7 cellular contexts compared by ENCODE assay signal in genomic region chr1:1402901-1403392, GRCh38. TPM values are rescaled to one million over a fixed set of nuclear protein-coding genes. Genes with fewer than 3 reads are reported as not detected.
DNase-seq lines count a peak whose midpoint lies in the region; ATAC-seq, FAIRE-seq and TF ChIP-seq lines count a peak whose summit lies in the region.
"Not testable (repeated sequence)": the region's sequence is repeated elsewhere in the genome, so short reads cannot be mapped to it uniquely, and the experiment has no call there.

No MANE protein-coding gene starts in this region.

- H3K56ac ChIP-seq in H1 (replicated peaks; ENCODE audit: insufficient read length, low read depth, low read length), result not testable (repeated sequence)

- H3K9ac ChIP-seq in astrocyte (ENCODE audit: low read length); H1 (replicated peaks in 1 of 4; ENCODE audit: extremely low read depth in 1 of 4, low read depth in 3 of 4, low read length in 3 of 4): not testable (repeated sequence)

- POLR2A ChIA-PET in H1 (lab: Charles Lee; ENCODE audit: partially characterized antibody), result interaction anchor here (0.6 to 27.7 kb wide), 11 partner anchors 8 to 149 kb away, joined by 3 to 719 read pairs (median 4); partner anchors contain the start of genes ANKRD65, AURKAIP1, CCNL2 and VWA1
- POLR2A ChIA-PET in naive thymus-derived CD4-positive, alpha-beta T cell (lab: Charles Lee), result interaction anchor here (0.6 to 0.8 kb wide), 3 partner anchors 19 to 335 kb away, joined by 3 read pairs; no protein-coding TSS in a partner anchor

- not testable (repeated sequence) for H2BK5ac ChIP-seq in H1 (ENCODE audit: low read depth, low read length)

- peaks cover 57% of the 10 kb centered on the region for H3K36me3 Mint-ChIP-seq in HFFc6 (ENCODE audit: low read depth)
- H3K36me3 Mint-ChIP-seq in activated CD4-positive, alpha-beta T cell treated with anti-CD3 and anti-CD28 coated beads, Interleukin-2, amount 10 ng/mL, durations not matched to agents 24 days and 14 days (ENCODE audit: low read depth), result peaks cover 74% of the 10 kb centered on the region
- peaks cover 93% of the 10 kb centered on the region for H3K36me3 Mint-ChIP-seq in activated T-helper 17 cell treated with anti-CD3 and anti-CD28 coated beads, Interleukin-2, amount 50 U/mL, for 72 hours (ENCODE audit: low read depth)
- peaks cover 19% of the 10 kb centered on the region for H3K36me3 Mint-ChIP-seq in astrocyte (ENCODE audit: low read depth, unreplicated experiment)
- H3K36me3 Mint-ChIP-seq in naive thymus-derived CD4-positive, alpha-beta T cell, result peaks cover 0 to 36% (median 11%) of the 10 kb centered on the region in 5 donors
- peaks cover 95% of the 10 kb centered on the region for H3K36me3 Mint-ChIP-seq in stimulated activated effector memory CD8-positive, alpha-beta T cell treated with anti-CD3 and anti-CD28 coated beads, Interleukin-12 subunit alpha, Interleukin-12 subunit beta, amount 100 ng/mL, for 72 hours

- H3K23ac ChIP-seq in H1 (ENCODE audit: insufficient read length), result not testable (repeated sequence)

- TF ChIP-seq RAD21 in H1 (IDR thresholded peaks at IDR 0.05 in 1 of 2, conservative IDR thresholded peaks at IDR 0.05 in 1 of 2; ENCODE audit: low read depth in 2 of 2, low read length in 2 of 2), result not testable (repeated sequence)

- CTCF ChIA-PET in H1 (lab: Charles Lee; ENCODE audit: partially characterized antibody), result interaction anchor here (0.8 to 3.6 kb wide), 22 partner anchors 8 to 148 kb away, joined by 3 to 32 read pairs (median 6); partner anchors contain the start of gene AURKAIP1
- CTCF ChIA-PET in naive thymus-derived CD4-positive, alpha-beta T cell (lab: Charles Lee), result interaction anchor here (0.7 kb wide), 1 partner anchor 39 kb away, joined by 3 read pairs; no protein-coding TSS in a partner anchor

- H3K27me3 Mint-ChIP-seq in HFFc6 (ENCODE audit: insufficient read depth), result peaks cover 16% of the 10 kb centered on the region
- H3K27me3 Mint-ChIP-seq in activated CD4-positive, alpha-beta T cell treated with anti-CD3 and anti-CD28 coated beads, Interleukin-2, amount 10 ng/mL, durations not matched to agents 24 days and 14 days; activated T-helper 17 cell treated with anti-CD3 and anti-CD28 coated beads, Interleukin-2, amount 50 U/mL, for 72 hours; astrocyte (ENCODE audit: low read depth, unreplicated experiment); naive thymus-derived CD4-positive, alpha-beta T cell: not testable (repeated sequence)

- not testable (repeated sequence) for H4K91ac ChIP-seq in H1 (replicated peaks; ENCODE audit: insufficient read length, low read length)

- peaks cover 21% of the 10 kb centered on the region for H3K23me2 ChIP-seq in H1 (ENCODE audit: low read depth, low read length)

- not testable (repeated sequence) for TF ChIP-seq CTCF in HFFc6 (IDR thresholded peaks at IDR 0.05); astrocyte (IDR thresholded peaks at IDR 0.05; ENCODE audit: insufficient read depth, low read depth, low read length); H1 (IDR thresholded peaks at IDR 0.05; ENCODE audit: control extremely low read depth in 1 of 3, insufficient read depth in 1 of 3, low read depth in 1 of 3, low read length in 3 of 3)

- H2BK12ac ChIP-seq in H1 (ENCODE audit: low read depth, low read length), result not testable (repeated sequence)

- H3K4me2 ChIP-seq in astrocyte (ENCODE audit: low read length); H1 (ENCODE audit: insufficient read depth in 1 of 2, low read depth in 2 of 2, low read length in 2 of 2): not testable (repeated sequence)

- not testable (repeated sequence) for H3K9me3 ChIP-seq in astrocyte (ENCODE audit: insufficient read depth, low read depth, low read length); H1 (ENCODE audit: insufficient read depth in 2 of 2, low read depth in 1 of 2, low read length in 1 of 2); naive thymus-derived CD4-positive, alpha-beta T cell (ENCODE audit: control insufficient read depth in 2 of 3, low read length in 3 of 3)

- H2BK20ac ChIP-seq in H1 (ENCODE audit: low read length), result not testable (repeated sequence)

- not testable (repeated sequence) for TF ChIP-seq POLR2A in H1 (IDR thresholded peaks at IDR 0.05; ENCODE audit: control extremely low read depth in 1 of 2, low read depth in 2 of 2, low read length in 2 of 2)

- H2AK5ac ChIP-seq in H1 (ENCODE audit: low read depth, low read length), result not testable (repeated sequence)

- not testable (repeated sequence) for H3K4ac ChIP-seq in H1 (replicated peaks; ENCODE audit: insufficient read length, low read depth, low read length)

- not testable (repeated sequence) for H2BK120ac ChIP-seq in H1 (replicated peaks; ENCODE audit: low read depth, low read length)

- intact Hi-C loops in activated CD4-positive, alpha-beta T cell treated with anti-CD3 and anti-CD28 coated beads, Interleukin-2, amount 10 ng/mL, durations not matched to agents 24 days and 14 days (cut with micrococcal nuclease), result not testable (repeated sequence)
- intact Hi-C loops in naive thymus-derived CD4-positive, alpha-beta T cell (cut with micrococcal nuclease), result loop anchor here in 1 of 2 donors (10.0 kb wide), 1 partner anchor 212 kb away; the partner anchor contains the start of gene MIB2

- TF ChIP-seq EP300 in H1 (IDR thresholded peaks at IDR 0.05; ENCODE audit: borderline replicate concordance in 1 of 2, low read depth in 2 of 2, low read length in 2 of 2), result not testable (repeated sequence)

- H3K4me1 Mint-ChIP-seq in HFFc6 (ENCODE audit: low read depth) (peaks cover 46% of the 10 kb centered on the region), astrocyte (ENCODE audit: low read depth, unreplicated experiment) (peaks cover 33% of the 10 kb centered on the region)
- H3K4me1 Mint-ChIP-seq in activated CD4-positive, alpha-beta T cell treated with anti-CD3 and anti-CD28 coated beads, Interleukin-2, amount 10 ng/mL, durations not matched to agents 24 days and 14 days, result peaks cover 37% of the 10 kb centered on the region
- not testable (repeated sequence) for H3K4me1 Mint-ChIP-seq in activated T-helper 17 cell treated with anti-CD3 and anti-CD28 coated beads, Interleukin-2, amount 50 U/mL, for 72 hours
- peaks cover 9 to 61% (median 40%) of the 10 kb centered on the region in 7 donors for H3K4me1 Mint-ChIP-seq in naive thymus-derived CD4-positive, alpha-beta T cell
- peaks cover 56% of the 10 kb centered on the region for H3K4me1 Mint-ChIP-seq in stimulated activated effector memory CD8-positive, alpha-beta T cell treated with anti-CD3 and anti-CD28 coated beads, Interleukin-12 subunit alpha, Interleukin-12 subunit beta, amount 100 ng/mL, for 72 hours

- H3K4me1 ChIP-seq in astrocyte (ENCODE audit: insufficient read depth, low read length), result peaks cover 33% of the 10 kb centered on the region
- H3K4me1 ChIP-seq in H1 (replicated peaks in 1 of 4; ENCODE audit: control insufficient read depth in 3 of 4, insufficient read depth in 4 of 4, low read length in 3 of 4), result peaks cover 0 to 21% (median 13%) of the 10 kb centered on the region in 4 experiments; a peak in 6 of 7 replicates
- H3K4me1 ChIP-seq in naive thymus-derived CD4-positive, alpha-beta T cell (ENCODE audit: control insufficient read depth in 2 of 2, insufficient read depth in 2 of 2, low read length in 2 of 2), result peaks cover 28 to 29% of the 10 kb centered on the region in 2 donors

- H3K18ac ChIP-seq in H1 (ENCODE audit: extremely low read depth, low read length), result not testable (repeated sequence)

- H4K20me1 ChIP-seq in astrocyte (ENCODE audit: insufficient read depth, low read length) (peaks cover 31% of the 10 kb centered on the region), H1 (replicated peaks in 1 of 2; ENCODE audit: control insufficient read depth in 1 of 2, insufficient read depth in 2 of 2, low read length in 2 of 2) (peaks cover 11 to 26% of the 10 kb centered on the region in 2 experiments)

- not testable (repeated sequence) for FAIRE-seq in astrocyte (lab: Jason Lieb, UNC); H1 (lab: Jason Lieb, UNC)

- H4K8ac ChIP-seq in H1 (ENCODE audit: extremely low read depth, insufficient read depth, low read length), result not testable (repeated sequence)

- H3K4me3 ChIP-seq in astrocyte (ENCODE audit: insufficient read depth, low read depth, low read length); H1 (ENCODE audit: extremely low read depth in 1 of 4, insufficient read depth in 2 of 4, low read depth in 3 of 4, low read length in 4 of 4); naive thymus-derived CD4-positive, alpha-beta T cell (ENCODE audit: low read length): not testable (repeated sequence)

- H3K27ac Mint-ChIP-seq in HFFc6, result peak overlapping the region; percentile 14; the same call in 1 of the 2 replicates
- H3K27ac Mint-ChIP-seq in activated CD4-positive, alpha-beta T cell treated with anti-CD3 and anti-CD28 coated beads, Interleukin-2, amount 10 ng/mL, durations not matched to agents 24 days and 14 days, result peak overlapping the region; percentile 7
- H3K27ac Mint-ChIP-seq in activated T-helper 17 cell treated with anti-CD3 and anti-CD28 coated beads, Interleukin-2, amount 50 U/mL, for 72 hours, result peak overlapping the region; percentile 62
- H3K27ac Mint-ChIP-seq in astrocyte (ENCODE audit: unreplicated experiment), result peak overlapping the region; percentile 74
- H3K27ac Mint-ChIP-seq in naive thymus-derived CD4-positive, alpha-beta T cell, result peak overlapping the region in 5 of 9 donors; percentile 1 to 77 (median 39)
- H3K27ac Mint-ChIP-seq in stimulated activated effector memory CD8-positive, alpha-beta T cell treated with anti-CD3 and anti-CD28 coated beads, Interleukin-12 subunit alpha, Interleukin-12 subunit beta, amount 100 ng/mL, for 72 hours, result peak overlapping the region; percentile 23

- peaks cover 20% of the 10 kb centered on the region for H3K79me1 ChIP-seq in H1 (ENCODE audit: low read depth, low read length)

- WGBS in H1 (ENCODE audit: extremely low coverage in 1 of 2, insufficient coverage in 1 of 2, insufficient read length in 1 of 2, insufficient replicate concordance in 2 of 2, low coverage in 1 of 2, low lambda C conversion rate in 2 of 2, missing lambda C conversion rate in 1 of 2), 2 experiments, result 93% methylated on average over 9 of the region's 9 CpGs; no CpG with 5 or more reads in 1 of the 2 experiments

- H3K27me3 ChIP-seq in astrocyte (ENCODE audit: insufficient read depth, low read length); H1 (replicated peaks in 1 of 4; ENCODE audit: control insufficient read depth in 3 of 4, extremely low read depth in 1 of 4, insufficient read depth in 3 of 4, low read length in 3 of 4); naive thymus-derived CD4-positive, alpha-beta T cell (ENCODE audit: control insufficient read depth in 2 of 2, insufficient read depth in 2 of 2, low read length in 2 of 2): not testable (repeated sequence)

- H3K36me3 ChIP-seq in astrocyte (ENCODE audit: insufficient read depth, low read length) (peaks cover 22% of the 10 kb centered on the region), H1 (ENCODE audit: control insufficient read depth in 2 of 4, insufficient read depth in 4 of 4, low read length in 3 of 4) (peaks cover 21 to 54% (median 35%) of the 10 kb centered on the region in 4 experiments)
- peaks cover 7 to 56% (median 12%) of the 10 kb centered on the region in 3 experiments for H3K36me3 ChIP-seq in naive thymus-derived CD4-positive, alpha-beta T cell (ENCODE audit: control insufficient read depth in 2 of 3, insufficient read depth in 3 of 3, low read length in 3 of 3)

- H3K14ac ChIP-seq in H1 (ENCODE audit: insufficient read length), result not testable (repeated sequence)

- not testable (repeated sequence) for H2AFZ ChIP-seq in astrocyte (ENCODE audit: low read depth, low read length); H1 (ENCODE audit: low read length)

- peaks cover 87% of the 10 kb centered on the region for H3K79me2 ChIP-seq in astrocyte (ENCODE audit: insufficient read depth, low read length)
- H3K79me2 ChIP-seq in H1 (ENCODE audit: control insufficient read depth in 1 of 2, insufficient read depth in 2 of 2, low read length in 2 of 2), result peaks cover 15 to 54% of the 10 kb centered on the region in 2 experiments

- not testable (repeated sequence) for H4K5ac ChIP-seq in H1 (ENCODE audit: insufficient read length, low read depth, low read length)

- not testable (repeated sequence) for DNase-seq in HFFc6; activated CD4-positive, alpha-beta T cell treated with anti-CD3 and anti-CD28 coated beads, Interleukin-2, amount 10 ng/mL, durations not matched to agents 24 days and 14 days; astrocyte (ENCODE audit: low read depth); H1 (ENCODE audit: low read depth in 1 of 2, low spot score in 2 of 2); naive thymus-derived CD4-positive, alpha-beta T cell; stimulated activated effector memory CD8-positive, alpha-beta T cell treated with anti-CD3 and anti-CD28 coated beads, Interleukin-12 subunit alpha, Interleukin-12 subunit beta, amount 100 ng/mL, for 72 hours (ENCODE audit: low spot score in 2 of 2)

- not testable (repeated sequence) for H3K9me3 Mint-ChIP-seq in HFFc6; activated CD4-positive, alpha-beta T cell treated with anti-CD3 and anti-CD28 coated beads, Interleukin-2, amount 10 ng/mL, durations not matched to agents 24 days and 14 days; activated T-helper 17 cell treated with anti-CD3 and anti-CD28 coated beads, Interleukin-2, amount 50 U/mL, for 72 hours; astrocyte (ENCODE audit: unreplicated experiment); naive thymus-derived CD4-positive, alpha-beta T cell; stimulated activated effector memory CD8-positive, alpha-beta T cell treated with anti-CD3 and anti-CD28 coated beads, Interleukin-12 subunit alpha, Interleukin-12 subunit beta, amount 100 ng/mL, for 72 hours

- peak overlapping the region; percentile 3 for H3K27ac ChIP-seq in astrocyte (ENCODE audit: low read depth, low read length)
- not testable (repeated sequence) for H3K27ac ChIP-seq in H1 (ENCODE audit: low read depth, low read length); naive thymus-derived CD4-positive, alpha-beta T cell (ENCODE audit: low read depth, low read length)

- not testable (repeated sequence) for H3K4me3 Mint-ChIP-seq in HFFc6; activated CD4-positive, alpha-beta T cell treated with anti-CD3 and anti-CD28 coated beads, Interleukin-2, amount 10 ng/mL, durations not matched to agents 24 days and 14 days; activated T-helper 17 cell treated with anti-CD3 and anti-CD28 coated beads, Interleukin-2, amount 50 U/mL, for 72 hours; stimulated activated effector memory CD8-positive, alpha-beta T cell treated with anti-CD3 and anti-CD28 coated beads, Interleukin-12 subunit alpha, Interleukin-12 subunit beta, amount 100 ng/mL, for 72 hours
- peak overlapping the region; percentile 92 for H3K4me3 Mint-ChIP-seq in astrocyte (ENCODE audit: unreplicated experiment)
- H3K4me3 Mint-ChIP-seq in naive thymus-derived CD4-positive, alpha-beta T cell, result peak overlapping the region in 2 of 10 donors; percentile 26 to 56

- ATAC-seq in activated T-helper 17 cell treated with anti-CD3 and anti-CD28 coated beads, Interleukin-2, amount 50 U/mL, for 72 hours (replicated peaks); naive thymus-derived CD4-positive, alpha-beta T cell; stimulated activated effector memory CD8-positive, alpha-beta T cell treated with anti-CD3 and anti-CD28 coated beads, Interleukin-12 subunit alpha, Interleukin-12 subunit beta, amount 100 ng/mL, for 72 hours: not testable (repeated sequence)

- not testable (repeated sequence) for H2BK15ac ChIP-seq in H1 (ENCODE audit: low read length)

RNA-seq across cellular contexts. Expression of gene CCNL2, which starts 3.8 kb away (rescaled TPM):
- total RNA-seq in HFFc6 (2021; fragmentation: NEBNext Ultra II Directional; extraction: Animal tissue kit (Norgen Biotek cat#: 25700)), result 100 to 1,000 TPM in 5 of 6 experiments, 10 to 100 TPM in 1; 96.2 to 115 (median 104) TPM
- total RNA-seq in activated CD4-positive, alpha-beta T cell treated with anti-CD3 and anti-CD28 coated beads, Interleukin-2, amount 10 ng/mL, durations not matched to agents 24 days and 14 days, result 144 and 146 TPM in 2 replicates
- total RNA-seq in activated T-helper 17 cell treated with anti-CD3 and anti-CD28 coated beads, Interleukin-2, amount 50 U/mL, for 72 hours, result 100 to 1,000 TPM; 103 to 107 TPM
- total RNA-seq in astrocyte, result 194 and 197 TPM in 2 replicates
- total RNA-seq in H1 (2021; fragmentation: NEBNext Ultra II Directional; extraction: Animal tissue kit (Norgen Biotek cat#: 25700)), result 120 TPM in 2 replicates
- polyA plus RNA-seq in H1 (2011; rRNA removed), result 79.8 and 121 TPM in 2 replicates
- 153 TPM for polyA plus RNA-seq in H1 (2011; cell fraction: cytosol; rRNA removed)
- polyA plus RNA-seq in H1 (2011; cell fraction: nucleus; rRNA removed), result 606 TPM
- 111 to 127 TPM (median 117 TPM) in 4 replicates for polyA plus RNA-seq in H1 (2012, experiment 1 of 2)
- polyA plus RNA-seq in H1 (2012, experiment 2 of 2), result 46.7 TPM
- 109 TPM for polyA plus RNA-seq in H1 (2013, experiment 1 of 2)
- polyA plus RNA-seq in H1 (2013, experiment 2 of 2), result 91.9 TPM
- 66.3 and 81.1 TPM in 2 replicates for polyA minus RNA-seq in H1 (2011; rRNA and poly(A)+ RNA removed)
- polyA minus RNA-seq in H1 (2011; cell fraction: cytosol; rRNA and poly(A)+ RNA removed), result 48.5 TPM
- polyA minus RNA-seq in H1 (2011; cell fraction: nucleus; rRNA and poly(A)+ RNA removed), result 142 TPM
- total RNA-seq in naive thymus-derived CD4-positive, alpha-beta T cell, result 100 to 1,000 TPM; 130 to 403 (median 278) TPM
- 10 to 100 TPM; 16.3 to 38.3 TPM for polyA plus RNA-seq in naive thymus-derived CD4-positive, alpha-beta T cell

RNA-seq across cellular contexts. Expression of gene MRPL20, which starts 4.1 kb away (rescaled TPM):
- 100 to 1,000 TPM; 131 to 154 (median 141) TPM for total RNA-seq in HFFc6 (2021; fragmentation: NEBNext Ultra II Directional; extraction: Animal tissue kit (Norgen Biotek cat#: 25700))
- total RNA-seq in activated CD4-positive, alpha-beta T cell treated with anti-CD3 and anti-CD28 coated beads, Interleukin-2, amount 10 ng/mL, durations not matched to agents 24 days and 14 days, result 187 and 194 TPM in 2 replicates
- 100 to 1,000 TPM in 1 of 2 donors, 10 to 100 TPM in 1; 57.7 to 147 TPM for total RNA-seq in activated T-helper 17 cell treated with anti-CD3 and anti-CD28 coated beads, Interleukin-2, amount 50 U/mL, for 72 hours
- 87.3 and 88.5 TPM in 2 replicates for total RNA-seq in astrocyte
- 126 and 130 TPM in 2 replicates for total RNA-seq in H1 (2021; fragmentation: NEBNext Ultra II Directional; extraction: Animal tissue kit (Norgen Biotek cat#: 25700))
- 138 and 151 TPM in 2 replicates for polyA plus RNA-seq in H1 (2011; rRNA removed)
- polyA plus RNA-seq in H1 (2011; cell fraction: cytosol; rRNA removed), result 155 TPM
- polyA plus RNA-seq in H1 (2011; cell fraction: nucleus; rRNA removed), result 119 TPM
- 199 to 245 TPM (median 224 TPM) in 4 replicates for polyA plus RNA-seq in H1 (2012, experiment 1 of 2)
- 282 TPM for polyA plus RNA-seq in H1 (2012, experiment 2 of 2)
- polyA plus RNA-seq in H1 (2013, experiment 1 of 2), result 197 TPM
- 188 TPM for polyA plus RNA-seq in H1 (2013, experiment 2 of 2)
- 67.9 and 70.9 TPM in 2 replicates for polyA minus RNA-seq in H1 (2011; rRNA and poly(A)+ RNA removed)
- 82.3 TPM for polyA minus RNA-seq in H1 (2011; cell fraction: cytosol; rRNA and poly(A)+ RNA removed)
- polyA minus RNA-seq in H1 (2011; cell fraction: nucleus; rRNA and poly(A)+ RNA removed), result 51.4 TPM
- total RNA-seq in naive thymus-derived CD4-positive, alpha-beta T cell, result 100 to 1,000 TPM in 4 of 5 experiments, 10 to 100 TPM in 1; 91.2 to 135 (median 122) TPM
- polyA plus RNA-seq in naive thymus-derived CD4-positive, alpha-beta T cell, result 100 to 1,000 TPM; 221 to 239 TPM

RNA-seq across cellular contexts. Expression of gene ANKRD65, which starts 18.1 kb away (rescaled TPM):
- under 1 TPM in 2 of 6 experiments, not detected in 4; 0.14 TPM for total RNA-seq in HFFc6 (2021; fragmentation: NEBNext Ultra II Directional; extraction: Animal tissue kit (Norgen Biotek cat#: 25700))
- not detected in 2 replicates for total RNA-seq in activated CD4-positive, alpha-beta T cell treated with anti-CD3 and anti-CD28 coated beads, Interleukin-2, amount 10 ng/mL, durations not matched to agents 24 days and 14 days
- total RNA-seq in activated T-helper 17 cell treated with anti-CD3 and anti-CD28 coated beads, Interleukin-2, amount 50 U/mL, for 72 hours, result not detected
- total RNA-seq in astrocyte, result 0.64 TPM in 1 of 2 replicates, not detected in the other
- total RNA-seq in H1 (2021; fragmentation: NEBNext Ultra II Directional; extraction: Animal tissue kit (Norgen Biotek cat#: 25700)), result 1.8 and 2.2 TPM in 2 replicates
- 1.7 and 2.0 TPM in 2 replicates for polyA plus RNA-seq in H1 (2011; rRNA removed)
- 3.2 TPM for polyA plus RNA-seq in H1 (2011; cell fraction: cytosol; rRNA removed)
- 6.6 TPM for polyA plus RNA-seq in H1 (2011; cell fraction: nucleus; rRNA removed)
- 2.6 to 3.5 TPM (median 3.3 TPM) in 4 replicates for polyA plus RNA-seq in H1 (2012, experiment 1 of 2)
- 3.2 TPM for polyA plus RNA-seq in H1 (2012, experiment 2 of 2)
- polyA plus RNA-seq in H1 (2013, experiment 1 of 2), result 1.2 TPM
- polyA plus RNA-seq in H1 (2013, experiment 2 of 2), result 1.3 TPM
- polyA minus RNA-seq in H1 (2011; rRNA and poly(A)+ RNA removed), result 0.73 and 0.80 TPM in 2 replicates
- polyA minus RNA-seq in H1 (2011; cell fraction: cytosol; rRNA and poly(A)+ RNA removed), result 1.7 TPM
- 2.2 TPM for polyA minus RNA-seq in H1 (2011; cell fraction: nucleus; rRNA and poly(A)+ RNA removed)
- total RNA-seq in naive thymus-derived CD4-positive, alpha-beta T cell, result not detected
- polyA plus RNA-seq in naive thymus-derived CD4-positive, alpha-beta T cell, result not detected

RNA-seq across cellular contexts. Expression of gene AURKAIP1, which starts 27.9 kb away (rescaled TPM):
- total RNA-seq in HFFc6 (2021; fragmentation: NEBNext Ultra II Directional; extraction: Animal tissue kit (Norgen Biotek cat#: 25700)), result 100 to 1,000 TPM; 178 to 206 (median 196) TPM
- 142 and 146 TPM in 2 replicates for total RNA-seq in activated CD4-positive, alpha-beta T cell treated with anti-CD3 and anti-CD28 coated beads, Interleukin-2, amount 10 ng/mL, durations not matched to agents 24 days and 14 days
- total RNA-seq in activated T-helper 17 cell treated with anti-CD3 and anti-CD28 coated beads, Interleukin-2, amount 50 U/mL, for 72 hours, result 100 to 1,000 TPM in 1 of 2 donors, 10 to 100 TPM in 1; 93.3 to 163 TPM
- total RNA-seq in astrocyte, result 135 and 139 TPM in 2 replicates
- 194 TPM in 2 replicates for total RNA-seq in H1 (2021; fragmentation: NEBNext Ultra II Directional; extraction: Animal tissue kit (Norgen Biotek cat#: 25700))
- 87.8 and 138 TPM in 2 replicates for polyA plus RNA-seq in H1 (2011; rRNA removed)
- 133 TPM for polyA plus RNA-seq in H1 (2011; cell fraction: cytosol; rRNA removed)
- polyA plus RNA-seq in H1 (2011; cell fraction: nucleus; rRNA removed), result 105 TPM
- 115 to 177 TPM (median 165 TPM) in 4 replicates for polyA plus RNA-seq in H1 (2012, experiment 1 of 2)
- 126 TPM for polyA plus RNA-seq in H1 (2012, experiment 2 of 2)
- polyA plus RNA-seq in H1 (2013, experiment 1 of 2), result 120 TPM
- polyA plus RNA-seq in H1 (2013, experiment 2 of 2), result 113 TPM
- polyA minus RNA-seq in H1 (2011; rRNA and poly(A)+ RNA removed), result 12.5 and 13.3 TPM in 2 replicates
- polyA minus RNA-seq in H1 (2011; cell fraction: cytosol; rRNA and poly(A)+ RNA removed), result 44.8 TPM
- 30.7 TPM for polyA minus RNA-seq in H1 (2011; cell fraction: nucleus; rRNA and poly(A)+ RNA removed)
- 100 to 1,000 TPM in 1 of 5 experiments, 10 to 100 TPM in 4; 53.8 to 107 (median 64.5) TPM for total RNA-seq in naive thymus-derived CD4-positive, alpha-beta T cell
- polyA plus RNA-seq in naive thymus-derived CD4-positive, alpha-beta T cell, result 100 to 1,000 TPM; 135 to 160 TPM

RNA-seq across cellular contexts. Expression of gene VWA1, which starts 32.5 kb away (rescaled TPM):
- total RNA-seq in HFFc6 (2021; fragmentation: NEBNext Ultra II Directional; extraction: Animal tissue kit (Norgen Biotek cat#: 25700)), result under 1 TPM in 5 of 6 experiments, not detected in 1; 0.12 to 0.33 (median 0.24) TPM
- 4.9 and 5.2 TPM in 2 replicates for total RNA-seq in activated CD4-positive, alpha-beta T cell treated with anti-CD3 and anti-CD28 coated beads, Interleukin-2, amount 10 ng/mL, durations not matched to agents 24 days and 14 days
- 1 to 10 TPM in 1 of 2 donors, under 1 TPM in 1; 0.84 to 6.2 TPM for total RNA-seq in activated T-helper 17 cell treated with anti-CD3 and anti-CD28 coated beads, Interleukin-2, amount 50 U/mL, for 72 hours
- total RNA-seq in astrocyte, result 60.4 and 81.2 TPM in 2 replicates
- 36.6 and 42.0 TPM in 2 replicates for total RNA-seq in H1 (2021; fragmentation: NEBNext Ultra II Directional; extraction: Animal tissue kit (Norgen Biotek cat#: 25700))
- polyA plus RNA-seq in H1 (2011; rRNA removed), result 16.0 and 19.5 TPM in 2 replicates
- 15.8 TPM for polyA plus RNA-seq in H1 (2011; cell fraction: cytosol; rRNA removed)
- polyA plus RNA-seq in H1 (2011; cell fraction: nucleus; rRNA removed), result 26.0 TPM
- 15.3 to 20.4 TPM (median 19.1 TPM) in 4 replicates for polyA plus RNA-seq in H1 (2012, experiment 1 of 2)
- 11.3 TPM for polyA plus RNA-seq in H1 (2012, experiment 2 of 2)
- polyA plus RNA-seq in H1 (2013, experiment 1 of 2), result 32.5 TPM
- 30.8 TPM for polyA plus RNA-seq in H1 (2013, experiment 2 of 2)
- polyA minus RNA-seq in H1 (2011; rRNA and poly(A)+ RNA removed), result 3.7 and 6.6 TPM in 2 replicates
- polyA minus RNA-seq in H1 (2011; cell fraction: cytosol; rRNA and poly(A)+ RNA removed), result 13.1 TPM
- 13.6 TPM for polyA minus RNA-seq in H1 (2011; cell fraction: nucleus; rRNA and poly(A)+ RNA removed)
- total RNA-seq in naive thymus-derived CD4-positive, alpha-beta T cell, result 1 to 10 TPM in 1 of 5 experiments, under 1 TPM in 1, not detected in 3; 0.15 to 1.2 TPM
- not detected for polyA plus RNA-seq in naive thymus-derived CD4-positive, alpha-beta T cell

Comparison
In these comparisons a context has a peak if more than half of its experiments do, and no peak if none do; other contexts are left out.
1. H3K27ac Mint-ChIP-seq: peak in every context shown above with its lines; median percentile 74 in astrocyte; 62 in activated T-helper 17 cell treated with anti-CD3 and anti-CD28 coated beads, Interleukin-2, amount 50 U/mL, for 72 hours; 39 in naive thymus-derived CD4-positive, alpha-beta T cell; 23 in stimulated activated effector memory CD8-positive, alpha-beta T cell treated with anti-CD3 and anti-CD28 coated beads, Interleukin-12 subunit alpha, Interleukin-12 subunit beta, amount 100 ng/mL, for 72 hours; 14 in HFFc6; 7 in activated CD4-positive, alpha-beta T cell treated with anti-CD3 and anti-CD28 coated beads, Interleukin-2, amount 10 ng/mL, durations not matched to agents 24 days and 14 days.